Comparison of ENCODE assay signal across 1 cellular context in the genomic region with DNA sequence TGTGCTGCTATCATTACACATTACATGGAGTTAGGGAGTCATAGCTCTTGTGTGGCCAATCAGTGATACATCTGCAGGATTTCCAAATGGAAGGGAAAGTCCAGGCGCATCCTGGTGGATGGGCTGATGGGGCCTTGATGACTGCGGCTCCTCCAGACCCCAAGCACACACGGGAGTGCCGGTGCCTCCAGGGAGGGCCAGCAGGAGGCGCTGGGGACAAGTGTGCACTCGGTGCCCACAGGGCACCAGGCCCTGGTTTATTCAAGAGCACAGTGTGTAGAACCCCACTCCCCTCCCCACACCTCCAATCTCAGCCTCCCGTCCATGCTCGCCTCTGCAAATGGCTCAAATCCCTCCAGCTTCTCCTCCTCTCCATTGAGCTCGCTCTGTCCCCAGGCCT.
TF ChIP-seq lines count a peak whose summit lies in the region.

No MANE protein-coding gene starts in this region.

TF ChIP-seq in GM23338, 12 proteins besides CTCF, POLR2A, EP300 and RAD21 (continued from another document):
- TF ChIP-seq, protein P1, sequence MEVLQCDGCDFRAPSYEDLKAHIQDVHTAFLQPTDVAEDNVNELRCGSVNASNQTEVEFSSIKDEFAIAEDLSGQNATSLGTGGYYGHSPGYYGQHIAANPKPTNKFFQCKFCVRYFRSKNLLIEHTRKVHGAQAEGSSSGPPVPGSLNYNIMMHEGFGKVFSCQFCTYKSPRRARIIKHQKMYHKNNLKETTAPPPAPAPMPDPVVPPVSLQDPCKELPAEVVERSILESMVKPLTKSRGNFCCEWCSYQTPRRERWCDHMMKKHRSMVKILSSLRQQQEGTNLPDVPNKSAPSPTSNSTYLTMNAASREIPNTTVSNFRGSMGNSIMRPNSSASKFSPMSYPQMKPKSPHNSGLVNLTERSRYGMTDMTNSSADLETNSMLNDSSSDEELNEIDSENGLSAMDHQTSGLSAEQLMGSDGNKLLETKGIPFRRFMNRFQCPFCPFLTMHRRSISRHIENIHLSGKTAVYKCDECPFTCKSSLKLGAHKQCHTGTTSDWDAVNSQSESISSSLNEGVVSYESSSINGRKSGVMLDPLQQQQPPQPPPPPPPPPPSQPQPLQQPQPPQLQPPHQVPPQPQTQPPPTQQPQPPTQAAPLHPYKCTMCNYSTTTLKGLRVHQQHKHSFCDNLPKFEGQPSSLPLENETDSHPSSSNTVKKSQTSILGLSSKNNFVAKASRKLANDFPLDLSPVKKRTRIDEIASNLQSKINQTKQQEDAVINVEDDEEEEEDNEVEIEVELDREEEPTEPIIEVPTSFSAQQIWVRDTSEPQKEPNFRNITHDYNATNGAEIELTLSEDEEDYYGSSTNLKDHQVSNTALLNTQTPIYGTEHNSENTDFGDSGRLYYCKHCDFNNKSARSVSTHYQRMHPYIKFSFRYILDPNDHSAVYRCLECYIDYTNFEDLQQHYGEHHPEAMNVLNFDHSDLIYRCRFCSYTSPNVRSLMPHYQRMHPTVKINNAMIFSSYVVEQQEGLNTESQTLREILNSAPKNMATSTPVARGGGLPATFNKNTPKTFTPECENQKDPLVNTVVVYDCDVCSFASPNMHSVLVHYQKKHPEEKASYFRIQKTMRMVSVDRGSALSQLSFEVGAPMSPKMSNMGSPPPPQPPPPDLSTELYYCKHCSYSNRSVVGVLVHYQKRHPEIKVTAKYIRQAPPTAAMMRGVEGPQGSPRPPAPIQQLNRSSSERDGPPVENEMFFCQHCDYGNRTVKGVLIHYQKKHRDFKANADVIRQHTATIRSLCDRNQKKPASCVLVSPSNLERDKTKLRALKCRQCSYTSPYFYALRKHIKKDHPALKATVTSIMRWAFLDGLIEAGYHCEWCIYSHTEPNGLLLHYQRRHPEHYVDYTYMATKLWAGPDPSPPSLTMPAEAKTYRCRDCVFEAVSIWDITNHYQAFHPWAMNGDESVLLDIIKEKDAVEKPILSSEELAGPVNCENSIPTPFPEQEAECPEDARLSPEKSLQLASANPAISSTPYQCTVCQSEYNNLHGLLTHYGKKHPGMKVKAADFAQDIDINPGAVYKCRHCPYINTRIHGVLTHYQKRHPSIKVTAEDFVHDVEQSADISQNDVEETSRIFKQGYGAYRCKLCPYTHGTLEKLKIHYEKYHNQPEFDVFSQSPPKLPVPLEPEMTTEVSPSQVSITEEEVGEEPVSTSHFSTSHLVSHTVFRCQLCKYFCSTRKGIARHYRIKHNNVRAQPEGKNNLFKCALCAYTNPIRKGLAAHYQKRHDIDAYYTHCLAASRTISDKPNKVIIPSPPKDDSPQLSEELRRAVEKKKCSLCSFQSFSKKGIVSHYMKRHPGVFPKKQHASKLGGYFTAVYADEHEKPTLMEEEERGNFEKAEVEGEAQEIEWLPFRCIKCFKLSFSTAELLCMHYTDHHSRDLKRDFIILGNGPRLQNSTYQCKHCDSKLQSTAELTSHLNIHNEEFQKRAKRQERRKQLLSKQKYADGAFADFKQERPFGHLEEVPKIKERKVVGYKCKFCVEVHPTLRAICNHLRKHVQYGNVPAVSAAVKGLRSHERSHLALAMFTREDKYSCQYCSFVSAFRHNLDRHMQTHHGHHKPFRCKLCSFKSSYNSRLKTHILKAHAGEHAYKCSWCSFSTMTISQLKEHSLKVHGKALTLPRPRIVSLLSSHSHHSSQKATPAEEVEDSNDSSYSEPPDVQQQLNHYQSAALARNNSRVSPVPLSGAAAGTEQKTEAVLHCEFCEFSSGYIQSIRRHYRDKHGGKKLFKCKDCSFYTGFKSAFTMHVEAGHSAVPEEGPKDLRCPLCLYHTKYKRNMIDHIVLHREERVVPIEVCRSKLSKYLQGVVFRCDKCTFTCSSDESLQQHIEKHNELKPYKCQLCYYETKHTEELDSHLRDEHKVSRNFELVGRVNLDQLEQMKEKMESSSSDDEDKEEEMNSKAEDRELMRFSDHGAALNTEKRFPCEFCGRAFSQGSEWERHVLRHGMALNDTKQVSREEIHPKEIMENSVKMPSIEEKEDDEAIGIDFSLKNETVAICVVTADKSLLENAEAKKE (CRISPR knock-in tag; IDR thresholded peaks at IDR 0.05): no peak
- TF ChIP-seq POLR2AphosphoS5 (IDR thresholded peaks at IDR 0.05; ENCODE audit: low read depth) (no peak), CREB1 (CRISPR knock-in tag; IDR thresholded peaks at IDR 0.05; ENCODE audit: low read depth) (no peak), ZNF331 (CRISPR knock-in tag; IDR thresholded peaks at IDR 0.05; ENCODE audit: low read depth) (no peak), EZH2phosphoT487 (IDR thresholded peaks at IDR 0.05; ENCODE audit: unreplicated experiment) (no peak), ZNF114 (CRISPR knock-in tag; IDR thresholded peaks at IDR 0.05) (no peak)
- TF ChIP-seq, protein P2, sequence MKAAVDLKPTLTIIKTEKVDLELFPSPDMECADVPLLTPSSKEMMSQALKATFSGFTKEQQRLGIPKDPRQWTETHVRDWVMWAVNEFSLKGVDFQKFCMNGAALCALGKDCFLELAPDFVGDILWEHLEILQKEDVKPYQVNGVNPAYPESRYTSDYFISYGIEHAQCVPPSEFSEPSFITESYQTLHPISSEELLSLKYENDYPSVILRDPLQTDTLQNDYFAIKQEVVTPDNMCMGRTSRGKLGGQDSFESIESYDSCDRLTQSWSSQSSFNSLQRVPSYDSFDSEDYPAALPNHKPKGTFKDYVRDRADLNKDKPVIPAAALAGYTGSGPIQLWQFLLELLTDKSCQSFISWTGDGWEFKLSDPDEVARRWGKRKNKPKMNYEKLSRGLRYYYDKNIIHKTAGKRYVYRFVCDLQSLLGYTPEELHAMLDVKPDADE (IDR thresholded peaks at IDR 0.05): no peak
- TF ChIP-seq, protein P3, sequence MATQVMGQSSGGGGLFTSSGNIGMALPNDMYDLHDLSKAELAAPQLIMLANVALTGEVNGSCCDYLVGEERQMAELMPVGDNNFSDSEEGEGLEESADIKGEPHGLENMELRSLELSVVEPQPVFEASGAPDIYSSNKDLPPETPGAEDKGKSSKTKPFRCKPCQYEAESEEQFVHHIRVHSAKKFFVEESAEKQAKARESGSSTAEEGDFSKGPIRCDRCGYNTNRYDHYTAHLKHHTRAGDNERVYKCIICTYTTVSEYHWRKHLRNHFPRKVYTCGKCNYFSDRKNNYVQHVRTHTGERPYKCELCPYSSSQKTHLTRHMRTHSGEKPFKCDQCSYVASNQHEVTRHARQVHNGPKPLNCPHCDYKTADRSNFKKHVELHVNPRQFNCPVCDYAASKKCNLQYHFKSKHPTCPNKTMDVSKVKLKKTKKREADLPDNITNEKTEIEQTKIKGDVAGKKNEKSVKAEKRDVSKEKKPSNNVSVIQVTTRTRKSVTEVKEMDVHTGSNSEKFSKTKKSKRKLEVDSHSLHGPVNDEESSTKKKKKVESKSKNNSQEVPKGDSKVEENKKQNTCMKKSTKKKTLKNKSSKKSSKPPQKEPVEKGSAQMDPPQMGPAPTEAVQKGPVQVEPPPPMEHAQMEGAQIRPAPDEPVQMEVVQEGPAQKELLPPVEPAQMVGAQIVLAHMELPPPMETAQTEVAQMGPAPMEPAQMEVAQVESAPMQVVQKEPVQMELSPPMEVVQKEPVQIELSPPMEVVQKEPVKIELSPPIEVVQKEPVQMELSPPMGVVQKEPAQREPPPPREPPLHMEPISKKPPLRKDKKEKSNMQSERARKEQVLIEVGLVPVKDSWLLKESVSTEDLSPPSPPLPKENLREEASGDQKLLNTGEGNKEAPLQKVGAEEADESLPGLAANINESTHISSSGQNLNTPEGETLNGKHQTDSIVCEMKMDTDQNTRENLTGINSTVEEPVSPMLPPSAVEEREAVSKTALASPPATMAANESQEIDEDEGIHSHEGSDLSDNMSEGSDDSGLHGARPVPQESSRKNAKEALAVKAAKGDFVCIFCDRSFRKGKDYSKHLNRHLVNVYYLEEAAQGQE (IDR thresholded peaks at IDR 0.05; ENCODE audit: unreplicated experiment): no peak
